19 cellular contexts compared by ENCODE assay signal in the genomic region with DNA sequence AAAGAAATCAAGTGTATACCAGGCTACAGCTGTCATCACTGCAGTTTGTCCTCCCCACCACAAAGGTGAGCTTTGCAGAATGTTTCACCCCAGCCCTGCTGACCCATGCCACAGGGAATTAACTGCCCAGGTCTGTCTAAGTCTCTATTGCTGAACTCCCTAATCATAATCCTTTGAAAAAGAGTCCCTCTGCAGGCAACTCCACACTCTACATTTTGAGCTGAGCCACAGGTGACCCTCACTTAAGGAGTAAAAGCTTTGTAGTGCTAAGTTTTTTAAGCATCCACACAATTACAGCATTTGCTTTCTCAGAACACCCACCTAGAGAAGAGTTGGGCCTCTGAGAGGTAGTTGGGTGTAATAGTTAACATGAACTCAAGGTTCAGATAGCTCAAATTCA.
"Had no signal": no experiment of that assay in that cellular context is flagged by ENCODE, and none has a peak within 500 bp of the region (broad histone marks: within the 10 kb centered on the region; RNA-seq: fewer than 3 reads in every experiment).

No MANE protein-coding gene starts in this region.

- H3K9me3 Mint-ChIP-seq: stimulated activated effector memory CD8-positive, alpha-beta T cell treated with anti-CD3 and anti-CD28 coated beads, Interleukin-12 subunit alpha, Interleukin-12 subunit beta, amount 100 ng/mL, for 72 hours had no signal

- H3K4me1 ChIP-seq: lower lobe of right lung, psoas muscle, sigmoid colon, stomach, thyroid gland, vagina had no signal

- H3K4me3 ChIP-seq: lower lobe of right lung, psoas muscle, sigmoid colon, stomach, thyroid gland, vagina had no signal

- H3K27me3 ChIP-seq: sigmoid colon, stomach, thyroid gland, vagina had no signal

- H3K9me3 ChIP-seq: lower lobe of right lung, psoas muscle, sigmoid colon, stomach, thyroid gland, vagina had no signal

- H3K36me3 ChIP-seq: lower lobe of right lung, sigmoid colon, stomach, thyroid gland, vagina had no signal

- H3K27me3 Mint-ChIP-seq: effector memory CD8-positive, alpha-beta T cell had no signal

- ATAC-seq: effector memory CD8-positive, alpha-beta T cell; left ventricle myocardium superior; lower lobe of right lung; naive thymus-derived CD8-positive, alpha-beta T cell; psoas muscle; right cardiac atrium; stimulated activated effector memory CD8-positive, alpha-beta T cell treated with anti-CD3 and anti-CD28 coated beads, Interleukin-12 subunit alpha, Interleukin-12 subunit beta, amount 100 ng/mL, for 72 hours had no signal

- H3K4me3 Mint-ChIP-seq: effector memory CD8-positive, alpha-beta T cell; naive thymus-derived CD8-positive, alpha-beta T cell; nephron progenitor cell; stimulated activated effector memory CD8-positive, alpha-beta T cell treated with anti-CD3 and anti-CD28 coated beads, Interleukin-12 subunit alpha, Interleukin-12 subunit beta, amount 100 ng/mL, for 72 hours had no signal

- H3K27ac Mint-ChIP-seq: effector memory CD8-positive, alpha-beta T cell; naive thymus-derived CD8-positive, alpha-beta T cell; nephron progenitor cell; stimulated activated effector memory CD8-positive, alpha-beta T cell treated with anti-CD3 and anti-CD28 coated beads, Interleukin-12 subunit alpha, Interleukin-12 subunit beta, amount 100 ng/mL, for 72 hours had no signal

- DNase-seq: cortex of kidney; effector memory CD8-positive, alpha-beta T cell; head of caudate nucleus; left ventricle myocardium superior; lower lobe of right lung; naive thymus-derived CD8-positive, alpha-beta T cell; nephron progenitor cell; nucleus accumbens; psoas muscle; right cardiac atrium; sigmoid colon; stimulated activated CD4-positive, alpha-beta T cell treated with anti-CD3 and anti-CD28 coated beads, Interleukin-2, amount 100 ng/mL, for 24 hours; stimulated activated CD4-positive, alpha-beta T cell treated with anti-CD3 and anti-CD28 coated beads, Interleukin-4, amount 100 ng/mL, for 24 hours; stimulated activated naive CD4-positive, alpha-beta T cell treated with Interleukin-2 at 50 U/mL for 16 hours; stomach; thyroid gland; trophoblast cell had no signal

- H3K4me1 Mint-ChIP-seq: naive thymus-derived CD8-positive, alpha-beta T cell; stimulated activated effector memory CD8-positive, alpha-beta T cell treated with anti-CD3 and anti-CD28 coated beads, Interleukin-12 subunit alpha, Interleukin-12 subunit beta, amount 100 ng/mL, for 72 hours had no signal

- H3K27ac ChIP-seq: lower lobe of right lung, psoas muscle, sigmoid colon, stomach, thyroid gland, vagina had no signal

- H3K36me3 Mint-ChIP-seq: naive thymus-derived CD8-positive, alpha-beta T cell; stimulated activated effector memory CD8-positive, alpha-beta T cell treated with anti-CD3 and anti-CD28 coated beads, Interleukin-12 subunit alpha, Interleukin-12 subunit beta, amount 100 ng/mL, for 72 hours had no signal
